Comparison of ENCODE assay signal across 8 cellular contexts in genomic region chr1:155859234-155859829, GRCh38. TPM values are rescaled to one million over a fixed set of nuclear protein-coding genes. Genes with fewer than 3 reads are reported as not detected.
DNase-seq lines count a peak whose midpoint lies in the region; ATAC-seq, FAIRE-seq and TF ChIP-seq lines count a peak whose summit lies in the region.

TSS of gene SYT11 (plus strand) at chr1:155859567. CDS start at chr1:155859762, 195 bp downstream.

- H3K4me1 ChIP-seq in ovary (ENCODE audit: insufficient read depth) (peaks cover 7% of the 10 kb centered on the region), thyroid gland (peaks cover 11 to 15% of the 10 kb centered on the region in 2 donors)

- H3K9me3 ChIP-seq in ovary (no peaks in the 10 kb centered on the region), thyroid gland (no peaks in the 10 kb centered on the region)

- H3K4me3 ChIP-seq in ovary = peak within 1 kb of the TSS; percentile 45
- peak within 1 kb of the TSS in 1 of 3 donors; percentile 38 for H3K4me3 ChIP-seq in thyroid gland (replicated peaks in 1 of 3)

- peak; percentile 42; the same call in 1 of the 2 replicates for TF ChIP-seq POLR2A in GM12891 (IDR thresholded peaks at IDR 0.05; ENCODE audit: low read depth, low read length)
- peak; percentile 51 for TF ChIP-seq POLR2A in ovary (IDR thresholded peaks at IDR 0.05)
- no peak for TF ChIP-seq POLR2A in thyroid gland (IDR thresholded peaks at IDR 0.05)

- peak; percentile 84 for FAIRE-seq in GM12891 (lab: Jason Lieb, UNC)

- no peaks in the 10 kb centered on the region for H3K27me3 ChIP-seq in ovary
- no peaks in the 10 kb centered on the region for H3K27me3 ChIP-seq in thyroid gland

- H3K36me3 ChIP-seq in ovary (no peaks in the 10 kb centered on the region), thyroid gland (peaks cover 0 to 3% of the 10 kb centered on the region in 2 donors)

- DNase-seq in GM12891 (ENCODE audit: insufficient read length, low spot score) = peak; percentile 65
- peak; percentile 95 for DNase-seq in NCI-H146 treated with DMSO at 0.1 percent for 48 hours (lab: John Stamatoyannopoulos, UW; ENCODE audit: unreplicated experiment)
- DNase-seq in T-helper 1 cell = peak; percentile 82 to 96 (median 90)
- peak; percentile 97 for DNase-seq in Right ventricle myocardium superior
- DNase-seq in ovary = peak; percentile 96 to 97 (median 96)
- DNase-seq in thyroid gland = peak; percentile 92 to 95

- ATAC-seq in HG02852 (IDR thresholded peaks at IDR 0.05; ENCODE audit: unreplicated experiment) (peak; percentile 55), Right ventricle myocardium superior (ENCODE audit: poor library complexity) (peak; percentile 95)

- WGBS in adipose tissue, 3 donors = 0 to 1% (median 0%) methylated on average over 32 to 33 of the region's 33 CpGs
- 0 to 2% (median 1%) methylated on average over 32 to 33 of the region's 33 CpGs for WGBS in ovary, 3 donors
- 1 to 3% methylated on average over 19 to 25 of the region's 33 CpGs for WGBS in thyroid gland, 2 donors

- intact Hi-C loops in Right ventricle myocardium superior (cut with DNase I) (no loop called here), ovary (cut with DNase I) (no loop called here), thyroid gland (cut with DNase I) (no loop called here)

- TF ChIP-seq CTCF in ovary (IDR thresholded peaks at IDR 0.05) = no peak
- TF ChIP-seq CTCF in thyroid gland (IDR thresholded peaks at IDR 0.05) = no peak

- no peak for TF ChIP-seq EP300 in ovary (IDR thresholded peaks at IDR 0.05)

- peak within 1 kb of the TSS; percentile 2 for H3K27ac ChIP-seq in adipose tissue (ENCODE audit: low read depth, low read length)
- H3K27ac ChIP-seq in ovary = peak within 1 kb of the TSS; percentile 88 to 89
- peak within 1 kb of the TSS; percentile 73 to 92 (median 85) for H3K27ac ChIP-seq in thyroid gland

TF ChIP-seq in GM12891, 5 proteins besides CTCF, POLR2A, EP300 and RAD21:
- TF ChIP-seq POLR2AphosphoS5 (IDR thresholded peaks at IDR 0.05; ENCODE audit: low read depth, low read length) (no peak), SPI1 (IDR thresholded peaks at IDR 0.05; ENCODE audit: low read depth, low read length) (peak; percentile 62)

RNA-seq across cellular contexts. Expression of gene SYT11, which starts in this region (rescaled TPM):
- polyA plus RNA-seq in GM12891 (2012; ENCODE audit: low read depth, missing spikeins) = 10.3 TPM
- polyA plus RNA-seq in adipose tissue (1 to 10 TPM; 1.6 to 3.6 (median 2.0) TPM), ovary (10 to 100 TPM; 12.5 to 48.9 TPM)
- total RNA-seq in Right ventricle myocardium superior (7.0 TPM), ovary (10 to 100 TPM; 10.1 to 27.9 (median 19.7) TPM), thyroid gland (1 to 10 TPM; 3.3 to 9.1 (median 3.6) TPM)

Comparison
In these comparisons a context has a peak if more than half of its experiments do, and no peak if none do; other contexts are left out.
1. POLR2A ChIP-seq: peak in GM12891 (single experiment) and ovary (single experiment); none in thyroid gland (0 of 2).
2. H3K27ac ChIP-seq: peak in every context shown above with its lines; median percentile 88 in ovary; 85 in thyroid gland; 2 in adipose tissue.
3. Peak in every context shown above with its lines, with median percentiles within 50 percentile points of each other: DNase-seq.